Comparison of ENCODE assay signal across 14 cellular contexts in genomic region chr10:27448926-27449325, GRCh38. TPM values are rescaled to one million over a fixed set of nuclear protein-coding genes. Genes with fewer than 3 reads are reported as not detected.
DNase-seq lines count a peak whose midpoint lies in the region; ATAC-seq and TF ChIP-seq lines count a peak whose summit lies in the region.
"Had no signal": no experiment of that assay in that cellular context is flagged by ENCODE, and none has a peak within 500 bp of the region (broad histone marks: within the 10 kb centered on the region; RNA-seq: fewer than 3 reads in every experiment).

No MANE protein-coding gene starts in this region.

- H4K20me1 ChIP-seq in PC-3 (ENCODE audit: low read length): no peaks in the 10 kb centered on the region

- H3K9ac ChIP-seq in PC-3 (ENCODE audit: low read length): no peak overlapping the region

- H3K9me3 Mint-ChIP-seq in MCF 10A (ENCODE audit: unreplicated experiment): no peaks in the 10 kb centered on the region
- H3K9me3 Mint-ChIP-seq in CD4-positive, alpha-beta T cell: no peaks in the 10 kb centered on the region
- H3K9me3 Mint-ChIP-seq in effector memory CD8-positive, alpha-beta T cell: no peaks in the 10 kb centered on the region
- H3K9me3 Mint-ChIP-seq: activated naive CD8-positive, alpha-beta T cell treated with anti-CD3 and anti-CD28 coated beads, Interleukin-2, amount 10 ng/mL, durations not matched to agents 7 days and 5 days had no signal

- H3K4me1 Mint-ChIP-seq in MCF 10A (ENCODE audit: insufficient read depth, unreplicated experiment): peaks cover 16% of the 10 kb centered on the region
- peaks cover 17% of the 10 kb centered on the region for H3K4me1 Mint-ChIP-seq in CD4-positive, alpha-beta T cell (ENCODE audit: low read depth)
- peaks cover 12 to 14% of the 10 kb centered on the region in 2 donors for H3K4me1 Mint-ChIP-seq in effector memory CD8-positive, alpha-beta T cell (ENCODE audit: low read depth in 2 of 2)

- CTCF ChIA-PET in MCF 10A (lab: Yijun Ruan, JAX) (interaction anchor here (1.0 to 1.5 kb wide), 2 partner anchors 37 to 48 kb away, joined by 3 read pairs; no protein-coding TSS in a partner anchor), PC-3 (lab: Charles Lee) (no interaction called here)
- CTCF ChIA-PET in CD4-positive, alpha-beta T cell (lab: Charles Lee): no interaction called here

- H3K9me3 ChIP-seq in breast epithelium (no peaks in the 10 kb centered on the region), PC-3 (ENCODE audit: low read length) (no peaks in the 10 kb centered on the region), upper lobe of right lung (no peaks in the 10 kb centered on the region), WERI-Rb-1 (ENCODE audit: severe bottlenecking) (no peaks in the 10 kb centered on the region)
- no peaks in the 10 kb centered on the region for H3K9me3 ChIP-seq in CD4-positive, alpha-beta T cell (ENCODE audit: control insufficient read depth, low read length)
- H3K9me3 ChIP-seq: ovary, tibial artery had no signal

- H3K9me2 ChIP-seq in PC-3 (replicated peaks; ENCODE audit: low read length): no peaks in the 10 kb centered on the region

- H3K27me3 ChIP-seq in breast epithelium: no peaks in the 10 kb centered on the region
- no peaks in the 10 kb centered on the region for H3K27me3 ChIP-seq in PC-3 (ENCODE audit: low read length)
- H3K27me3 ChIP-seq in upper lobe of right lung: no peaks in the 10 kb centered on the region
- no peaks in the 10 kb centered on the region for H3K27me3 ChIP-seq in CD4-positive, alpha-beta T cell (ENCODE audit: control insufficient read depth, insufficient read depth, low read length)
- no peaks in the 10 kb centered on the region for H3K27me3 ChIP-seq in WERI-Rb-1 (ENCODE audit: insufficient read depth, low read depth, severe bottlenecking)
- H3K27me3 ChIP-seq: ovary, tibial artery had no signal

- no peak for TF ChIP-seq POLR2A in breast epithelium (IDR thresholded peaks at IDR 0.05)

- H3K27ac ChIP-seq in breast epithelium (no peak overlapping the region), PC-3 (ENCODE audit: low read length) (no peak overlapping the region), upper lobe of right lung (no peak overlapping the region), WERI-Rb-1 (no peak overlapping the region)
- H3K27ac ChIP-seq in CD4-positive, alpha-beta T cell (ENCODE audit: low read depth, low read length): no peak overlapping the region
- H3K27ac ChIP-seq: ovary, tibial artery had no signal

- BruUV-seq in MCF 10A (replicated peaks; lab: Mats Ljungman, UMichigan) (no TSS peak), PC-3 (replicated peaks; lab: Mats Ljungman, UMichigan) (no TSS peak)

- H3K4me1 ChIP-seq in breast epithelium (no peaks in the 10 kb centered on the region), PC-3 (ENCODE audit: insufficient read depth, low read length) (0 out of 2 replicates have a peak, but pooled peaks cover 3% of the 10 kb centered on the region), upper lobe of right lung (no peaks in the 10 kb centered on the region)
- H3K4me1 ChIP-seq: tibial artery had no signal

- intact Hi-C loops in MCF 10A (cut with micrococcal nuclease) (loop anchor here (5.0 kb wide), 3 partner anchors 38 to 93 kb away; partner anchors contain the start of gene RAB18), breast epithelium (cut with DNase I; ENCODE audit: low total_unique reads) (no loop called here), PC-3 (cut with micrococcal nuclease) (loop anchor here (5.0 to 10.0 kb wide), 3 partner anchors 77 to 208 kb away; no protein-coding TSS in a partner anchor), upper lobe of right lung (cut with DNase I) (no loop called here)
- intact Hi-C loops in CD4-positive, alpha-beta T cell (cut with DNase I, micrococcal nuclease): loop anchor here (5.0 to 10.0 kb wide), 6 partner anchors 56 to 943 kb away; partner anchors contain the start of gene RAB18 (in 1 of the 2)

- H3K4me3 ChIP-seq in breast epithelium (no peak overlapping the region), PC-3 (ENCODE audit: low read length) (no peak overlapping the region), fibroblast of mammary gland (ENCODE audit: control insufficient read depth, low read depth, low read length) (no peak overlapping the region), upper lobe of right lung (no peak overlapping the region), WERI-Rb-1 (ENCODE audit: low read depth, low read length) (no peak overlapping the region)
- H3K4me3 ChIP-seq: ovary, SK-N-MC, tibial artery had no signal

- H2AFZ ChIP-seq in PC-3 (ENCODE audit: low read length): no peak overlapping the region

- ATAC-seq in PC-3: no peak
- peak; percentile 39 for ATAC-seq in upper lobe of right lung
- ATAC-seq in CD4-positive, alpha-beta T cell (ENCODE audit: poor library complexity): no peak
- ATAC-seq in effector memory CD8-positive, alpha-beta T cell (replicated peaks): no peak
- ATAC-seq: activated CD8-positive, alpha-beta T cell treated with anti-CD3 and anti-CD28 coated beads, Interleukin-2, amount 10 ng/mL, durations not matched to agents 7 days and 5 days had no signal

- H3K4me2 ChIP-seq in PC-3 (ENCODE audit: low read length): no peak overlapping the region

- no peak overlapping the region for H3K4me3 Mint-ChIP-seq in MCF 10A (ENCODE audit: unreplicated experiment)
- H3K4me3 Mint-ChIP-seq in CD4-positive, alpha-beta T cell: no peak overlapping the region
- no peak overlapping the region for H3K4me3 Mint-ChIP-seq in effector memory CD8-positive, alpha-beta T cell
- H3K4me3 Mint-ChIP-seq: activated CD8-positive, alpha-beta T cell treated with anti-CD3 and anti-CD28 coated beads, Interleukin-2, amount 10 ng/mL, durations not matched to agents 7 days and 5 days; activated naive CD8-positive, alpha-beta T cell treated with anti-CD3 and anti-CD28 coated beads, Interleukin-2, amount 10 ng/mL, durations not matched to agents 7 days and 5 days; B cell had no signal

- H3F3A ChIP-seq in PC-3 (ENCODE audit: low read length, unreplicated experiment): no peaks in the 10 kb centered on the region

- H3K27me3 Mint-ChIP-seq in MCF 10A (ENCODE audit: insufficient read depth, unreplicated experiment): no peaks in the 10 kb centered on the region
- no peaks in the 10 kb centered on the region for H3K27me3 Mint-ChIP-seq in CD4-positive, alpha-beta T cell
- H3K27me3 Mint-ChIP-seq in effector memory CD8-positive, alpha-beta T cell: peaks cover 0 to 13% of the 10 kb centered on the region in 2 donors

- H3K36me3 ChIP-seq in breast epithelium (no peaks in the 10 kb centered on the region), PC-3 (ENCODE audit: low read depth, low read length) (no peaks in the 10 kb centered on the region), upper lobe of right lung (no peaks in the 10 kb centered on the region), WERI-Rb-1 (no peaks in the 10 kb centered on the region)
- H3K36me3 ChIP-seq: ovary, tibial artery had no signal

- peak; percentile 52 for DNase-seq in MCF 10A (ENCODE audit: unreplicated experiment)
- no peak for DNase-seq in breast epithelium (ENCODE audit: low spot score in 2 of 2)
- peak; percentile 60 for DNase-seq in PC-3
- peak; percentile 68 for DNase-seq in fibroblast of mammary gland (ENCODE audit: low read depth)
- DNase-seq in upper lobe of right lung: no peak
- no peak for DNase-seq in CD4-positive, alpha-beta T cell
- DNase-seq in effector memory CD8-positive, alpha-beta T cell: no peak
- DNase-seq in WERI-Rb-1: no peak
- DNase-seq: activated CD8-positive, alpha-beta T cell treated with anti-CD3 and anti-CD28 coated beads, Interleukin-2, amount 10 ng/mL, durations not matched to agents 7 days and 5 days; activated naive CD8-positive, alpha-beta T cell treated with anti-CD3 and anti-CD28 coated beads, Interleukin-2, amount 10 ng/mL, durations not matched to agents 7 days and 5 days; ovary; tibial artery had no signal

- POLR2A ChIA-PET in MCF 10A (lab: Yijun Ruan, JAX) (interaction anchor here (1.6 kb wide), 1 partner anchor 56 kb away, joined by 12 read pairs; the partner anchor contains the start of gene RAB18), PC-3 (lab: Charles Lee; ENCODE audit: unreplicated experiment) (no interaction called here)
- POLR2A ChIA-PET in CD4-positive, alpha-beta T cell (lab: Charles Lee): interaction anchor here (0.7 to 1.4 kb wide), 2 partner anchors 55 to 196 kb away, joined by 3 to 10 read pairs; partner anchors contain the start of gene RAB18

- no peak overlapping the region for H3K27ac Mint-ChIP-seq in MCF 10A (ENCODE audit: low read depth, unreplicated experiment)
- no peak overlapping the region for H3K27ac Mint-ChIP-seq in CD4-positive, alpha-beta T cell
- no peak overlapping the region for H3K27ac Mint-ChIP-seq in effector memory CD8-positive, alpha-beta T cell
- H3K27ac Mint-ChIP-seq: activated CD8-positive, alpha-beta T cell treated with anti-CD3 and anti-CD28 coated beads, Interleukin-2, amount 10 ng/mL, durations not matched to agents 7 days and 5 days; activated naive CD8-positive, alpha-beta T cell treated with anti-CD3 and anti-CD28 coated beads, Interleukin-2, amount 10 ng/mL, durations not matched to agents 7 days and 5 days; B cell had no signal

- TF ChIP-seq CTCF in MCF 10A (IDR thresholded peaks at IDR 0.05; ENCODE audit: unreplicated experiment) (no peak), breast epithelium (IDR thresholded peaks at IDR 0.05) (no peak), PC-3 (conservative IDR thresholded peaks at IDR 0.05; ENCODE audit: low read depth, low read length) (no peak), fibroblast of mammary gland (conservative IDR thresholded peaks at IDR 0.05; ENCODE audit: control insufficient read depth, insufficient read depth, low read depth, low read length) (no peak), upper lobe of right lung (IDR thresholded peaks at IDR 0.05) (no peak), WERI-Rb-1 (IDR thresholded peaks at IDR 0.05; ENCODE audit: low read depth, low read length) (no peak)
- no peak for TF ChIP-seq CTCF in CD4-positive, alpha-beta T cell (IDR thresholded peaks at IDR 0.05)

- no peaks in the 10 kb centered on the region for H3K36me3 Mint-ChIP-seq in MCF 10A (ENCODE audit: insufficient read depth, unreplicated experiment)
- H3K36me3 Mint-ChIP-seq in CD4-positive, alpha-beta T cell (ENCODE audit: low read depth): no peaks in the 10 kb centered on the region
- H3K36me3 Mint-ChIP-seq in effector memory CD8-positive, alpha-beta T cell (ENCODE audit: insufficient read depth): peaks cover 2% of the 10 kb centered on the region
- H3K36me3 Mint-ChIP-seq: activated naive CD8-positive, alpha-beta T cell treated with anti-CD3 and anti-CD28 coated beads, Interleukin-2, amount 10 ng/mL, durations not matched to agents 7 days and 5 days had no signal

- H3K79me2 ChIP-seq in PC-3 (ENCODE audit: low read length): no peaks in the 10 kb centered on the region

RNA-seq across cellular contexts. Expression of gene RAB18, which starts 55.2 kb away (rescaled TPM):
- total RNA-seq in MCF 10A (2022): 126 and 129 TPM in 2 replicates
- 10 to 100 TPM; 40.3 to 68.6 (median 43.4) TPM for total RNA-seq in breast epithelium
- 14.9 and 32.0 TPM in 2 replicates for total RNA-seq in PC-3 (2014; rRNA removed)
- total RNA-seq in upper lobe of right lung: 89.2 TPM
- 100 to 1,000 TPM; 120 to 130 TPM for total RNA-seq in CD4-positive, alpha-beta T cell

Comparison
In these comparisons a context has a peak if more than half of its experiments do, and no peak if none do; other contexts are left out.
1. DNase-seq: peak in MCF 10A (single experiment), PC-3 (single experiment) and fibroblast of mammary gland (single experiment); none in breast epithelium (0 of 2), upper lobe of right lung (single experiment), CD4-positive, alpha-beta T cell (0 of 10), effector memory CD8-positive, alpha-beta T cell (0 of 3) and WERI-Rb-1 (single experiment).
2. intact Hi-C loops: an anchor here in MCF 10A (5.0 kb wide), PC-3 (5.0 to 10.0 kb wide) and CD4-positive, alpha-beta T cell (5.0 to 10.0 kb wide); none called in breast epithelium and upper lobe of right lung.